In genomic region chr17:74981979-74982662, GRCh38 we compare ENCODE assay signal across 7 cellular contexts. TPM values are rescaled to one million over a fixed set of nuclear protein-coding genes. Genes with fewer than 3 reads are reported as not detected.
DNase-seq lines count a peak whose midpoint lies in the region; TF ChIP-seq lines count a peak whose summit lies in the region.

No MANE protein-coding gene starts in this region.

- TF ChIP-seq POLR2A in GM18951 (IDR thresholded peaks at IDR 0.05; ENCODE audit: extremely low read depth, insufficient read depth, insufficient read length) (peak; percentile 47), uterus (IDR thresholded peaks at IDR 0.05) (peak; percentile 50 to 86)

- H3K36me3 ChIP-seq in rectal smooth muscle tissue (ENCODE audit: control insufficient read depth, insufficient read depth, low read length) = no peaks in the 10 kb centered on the region
- no peaks in the 10 kb centered on the region for H3K36me3 ChIP-seq in uterus

- no peaks in the 10 kb centered on the region for H3K9me3 ChIP-seq in uterus

- peak overlapping the region; percentile 63 for H3K9ac ChIP-seq in rectal smooth muscle tissue (ENCODE audit: low read length)

- H3K9me3 Mint-ChIP-seq in T-helper 1 cell treated with Interleukin-12 subunit alpha and Interleukin-12 subunit beta and Interleukin-4 antibody, amounts not matched to agents 30 μg/mL and 1 μg/mL, for 36 hours = no peaks in the 10 kb centered on the region

- peak overlapping the region; percentile 81 for H3K4me3 ChIP-seq in rectal smooth muscle tissue (ENCODE audit: low read length)
- peak overlapping the region; percentile 49 to 53 for H3K4me3 ChIP-seq in uterus

- in situ Hi-C loops in GM18951 (cut with MboI; ENCODE audit: low sequenced_read_pairs, unreplicated experiment) = no loop called here

- intact Hi-C loops in uterus (cut with DNase I; ENCODE audit: low total_unique reads) = no loop called here

- H3K27ac ChIP-seq in rectal smooth muscle tissue (ENCODE audit: low read depth, low read length) (peak overlapping the region; percentile 65), uterus (peak overlapping the region; percentile 75 to 86)

- H3K4me3 Mint-ChIP-seq in T-helper 1 cell treated with Interleukin-12 subunit alpha and Interleukin-12 subunit beta and Interleukin-4 antibody, amounts not matched to agents 30 μg/mL and 1 μg/mL, for 36 hours = peak overlapping the region; percentile 89

- DNase-seq in NCI-H1105 (lab: John Stamatoyannopoulos, UW) (peak; percentile 73), anterior cingulate cortex (lab: John Stamatoyannopoulos, UW) (peak in 57 of 58 donors; percentile 39 to 95 (median 83)), hepatic stellate cell (ENCODE audit: low spot score) (peak; percentile 75), uterus (peak; percentile 68 to 69)

- H3K27me3 ChIP-seq in rectal smooth muscle tissue (ENCODE audit: control insufficient read depth, insufficient read depth, low read length) (no peaks in the 10 kb centered on the region), uterus (no peaks in the 10 kb centered on the region)

- peaks cover 6% of the 10 kb centered on the region for H3K4me1 ChIP-seq in rectal smooth muscle tissue (ENCODE audit: control insufficient read depth, insufficient read depth, low read length)
- H3K4me1 ChIP-seq in uterus = peaks cover 0 to 9% of the 10 kb centered on the region in 2 donors

- H3K27me3 Mint-ChIP-seq in T-helper 1 cell treated with Interleukin-12 subunit alpha and Interleukin-12 subunit beta and Interleukin-4 antibody, amounts not matched to agents 30 μg/mL and 1 μg/mL, for 36 hours (ENCODE audit: low read depth) = peaks cover 57% of the 10 kb centered on the region

- peak overlapping the region; percentile 85 for H3K27ac Mint-ChIP-seq in T-helper 1 cell treated with Interleukin-12 subunit alpha and Interleukin-12 subunit beta and Interleukin-4 antibody, amounts not matched to agents 30 μg/mL and 1 μg/mL, for 36 hours

- H3K4me1 Mint-ChIP-seq in T-helper 1 cell treated with Interleukin-12 subunit alpha and Interleukin-12 subunit beta and Interleukin-4 antibody, amounts not matched to agents 30 μg/mL and 1 μg/mL, for 36 hours (ENCODE audit: low read depth) = peaks cover 9% of the 10 kb centered on the region

- H3K36me3 Mint-ChIP-seq in T-helper 1 cell treated with Interleukin-12 subunit alpha and Interleukin-12 subunit beta and Interleukin-4 antibody, amounts not matched to agents 30 μg/mL and 1 μg/mL, for 36 hours (ENCODE audit: low read depth) = no peaks in the 10 kb centered on the region

- TF ChIP-seq CTCF in uterus (IDR thresholded peaks at IDR 0.05) = peak in 3 of 4 experiments; percentile 14 to 40 (median 16)

RNA-seq across cellular contexts. Expression of gene CDR2L, which starts 5.3 kb away (rescaled TPM):
- total RNA-seq in uterus = 10 to 100 TPM in 1 of 4 donors, 1 to 10 TPM in 3; 4.7 to 25.4 (median 6.7) TPM

RNA-seq across cellular contexts. Expression of gene HID1, which starts 9.6 kb away (rescaled TPM):
- 10 to 100 TPM in 2 of 4 donors, 1 to 10 TPM in 2; 4.4 to 46.2 (median 22.6) TPM for total RNA-seq in uterus

RNA-seq across cellular contexts. Expression of gene MRPL58, which starts 30.3 kb away (rescaled TPM):
- total RNA-seq in uterus = 10 to 100 TPM; 18.2 to 26.4 (median 20.8) TPM

RNA-seq across cellular contexts. Expression of gene OTOP3, which starts 46.4 kb away (rescaled TPM):
- total RNA-seq in uterus = not detected

RNA-seq across cellular contexts. Expression of gene OTOP2, which starts 58.0 kb away (rescaled TPM):
- under 1 TPM in 1 of 4 donors, not detected in 3; 0.46 TPM for total RNA-seq in uterus

Comparison
In these comparisons a context has a peak if more than half of its experiments do, and no peak if none do; other contexts are left out.
1. Peak in every context shown above with its lines: DNase-seq, H3K4me3 ChIP-seq and H3K27ac ChIP-seq.